ENCODE assay signal across 9 cellular contexts in the genomic region with DNA sequence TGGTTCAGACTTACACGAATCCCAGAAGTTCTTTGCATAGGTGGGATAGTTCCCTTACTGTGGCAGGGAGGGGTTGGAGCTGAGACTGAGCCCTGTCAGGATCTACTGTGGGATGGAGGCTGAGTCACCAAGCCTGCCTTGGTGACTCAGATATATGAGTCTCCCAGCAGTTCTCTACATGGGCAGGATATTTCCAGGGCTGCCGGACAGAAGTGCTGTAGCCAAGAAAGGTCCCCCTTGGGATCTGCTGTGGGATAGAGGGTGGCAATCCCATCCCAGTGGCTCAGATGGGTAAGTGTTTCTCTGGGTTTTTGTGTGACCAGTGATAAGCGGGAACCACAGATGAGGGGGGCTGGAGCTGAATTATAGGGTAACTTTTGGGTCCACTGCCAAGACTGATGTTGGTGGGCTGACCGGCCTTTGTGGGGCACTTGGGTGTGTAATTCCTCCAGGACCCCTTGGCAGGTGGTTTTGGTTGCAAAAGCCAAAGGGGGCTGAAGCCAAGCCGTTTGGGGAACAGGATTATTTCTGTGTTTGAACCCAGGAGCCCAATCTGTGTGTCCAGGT. TPM values are rescaled to one million over a fixed set of nuclear protein-coding genes. Genes with fewer than 3 reads are reported as not detected.
DNase-seq lines count a peak whose midpoint lies in the region; ATAC-seq and TF ChIP-seq lines count a peak whose summit lies in the region.
"Had no signal": no experiment of that assay in that cellular context is flagged by ENCODE, and none has a peak within 500 bp of the region (broad histone marks: within the 10 kb centered on the region; RNA-seq: fewer than 3 reads in every experiment).

No MANE protein-coding gene starts in this region.

- H3K36me3 ChIP-seq in smooth muscle cell (ENCODE audit: low read depth) = no peaks in the 10 kb centered on the region

- H3K27ac ChIP-seq in smooth muscle cell (ENCODE audit: low read depth) = peak overlapping the region; percentile 97

- ATAC-seq in SK-N-SH treated with all-trans-retinoic acid at 6 μM for 48 hours = peak; percentile 97
- ATAC-seq: effector memory CD8-positive, alpha-beta T cell had no signal

- H3K79me2 ChIP-seq in smooth muscle cell (ENCODE audit: low read depth) = peaks cover 61% of the 10 kb centered on the region

- TF ChIP-seq CTCF in fibroblast of villous mesenchyme (IDR thresholded peaks at IDR 0.05; ENCODE audit: insufficient read depth, low read depth, low read length) (no peak), smooth muscle cell (IDR thresholded peaks at IDR 0.05; ENCODE audit: borderline replicate concordance, insufficient read depth, poor library complexity, severe bottlenecking) (no peak)

- H3K9ac ChIP-seq in smooth muscle cell (ENCODE audit: low read depth) = no peak overlapping the region

- 56% methylated on average over 5 of the region's 5 CpGs for WGBS in smooth muscle cell (ENCODE audit: low lambda C conversion rate)

- no peaks in the 10 kb centered on the region for H3K9me3 ChIP-seq in smooth muscle cell (replicated peaks; ENCODE audit: low read depth)

- H3K4me3 ChIP-seq in fibroblast of villous mesenchyme (ENCODE audit: low read depth, low read length) (no peak overlapping the region), smooth muscle cell (peak overlapping the region; percentile 39)

- DNase-seq in HCEC 1CT (peak; percentile 88), fibroblast of villous mesenchyme (ENCODE audit: low read depth) (peak; percentile 61), smooth muscle cell (lab: John Stamatoyannopoulos, UW; ENCODE audit: unreplicated experiment) (peak; percentile 5), T-helper 1 cell (no peak), NCI-H526 treated with DMSO at 0.1 percent for 48 hours (lab: John Stamatoyannopoulos, UW) (no peak), NCI-H2171 (lab: John Stamatoyannopoulos, UW) (no peak)
- DNase-seq: effector memory CD8-positive, alpha-beta T cell; midbrain had no signal

- no peaks in the 10 kb centered on the region for H4K20me1 ChIP-seq in smooth muscle cell (ENCODE audit: low read depth)

- H3K27me3 ChIP-seq in smooth muscle cell (ENCODE audit: low read depth) = no peaks in the 10 kb centered on the region

- H3K4me1 ChIP-seq in smooth muscle cell (ENCODE audit: low read depth) = peaks cover 28% of the 10 kb centered on the region

- peak overlapping the region; percentile 81 for H3K4me2 ChIP-seq in smooth muscle cell

- H2AFZ ChIP-seq in smooth muscle cell (ENCODE audit: low read depth) = no peak overlapping the region

- peaks cover 10% of the 10 kb centered on the region for H3F3A ChIP-seq in smooth muscle cell (ENCODE audit: low read depth)

TF ChIP-seq in SK-N-SH treated with all-trans-retinoic acid at 6 μM for 48 hours, 23 proteins besides CTCF, POLR2A, EP300 and RAD21:
- no peak for TF ChIP-seq ESRRG (CRISPR knock-in tag; IDR thresholded peaks at IDR 0.05)
- TF ChIP-seq ZFP3 (CRISPR knock-in tag; IDR thresholded peaks at IDR 0.05) = no peak
- TF ChIP-seq BACH2 (CRISPR knock-in tag; IDR thresholded peaks at IDR 0.05; ENCODE audit: borderline replicate concordance) = no peak
- no peak for TF ChIP-seq ISL1 (CRISPR knock-in tag; IDR thresholded peaks at IDR 0.05)
- TF ChIP-seq, protein P1, sequence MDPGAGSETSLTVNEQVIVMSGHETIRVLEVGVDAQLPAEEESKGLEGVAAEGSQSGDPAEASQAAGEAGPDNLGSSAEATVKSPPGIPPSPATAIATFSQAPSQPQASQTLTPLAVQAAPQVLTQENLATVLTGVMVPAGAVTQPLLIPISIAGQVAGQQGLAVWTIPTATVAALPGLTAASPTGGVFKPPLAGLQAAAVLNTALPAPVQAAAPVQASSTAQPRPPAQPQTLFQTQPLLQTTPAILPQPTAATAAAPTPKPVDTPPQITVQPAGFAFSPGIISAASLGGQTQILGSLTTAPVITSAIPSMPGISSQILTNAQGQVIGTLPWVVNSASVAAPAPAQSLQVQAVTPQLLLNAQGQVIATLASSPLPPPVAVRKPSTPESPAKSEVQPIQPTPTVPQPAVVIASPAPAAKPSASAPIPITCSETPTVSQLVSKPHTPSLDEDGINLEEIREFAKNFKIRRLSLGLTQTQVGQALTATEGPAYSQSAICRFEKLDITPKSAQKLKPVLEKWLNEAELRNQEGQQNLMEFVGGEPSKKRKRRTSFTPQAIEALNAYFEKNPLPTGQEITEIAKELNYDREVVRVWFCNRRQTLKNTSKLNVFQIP (CRISPR knock-in tag; IDR thresholded peaks at IDR 0.05; ENCODE audit: borderline replicate concordance, low read depth) = no peak
- TF ChIP-seq, protein P2, sequence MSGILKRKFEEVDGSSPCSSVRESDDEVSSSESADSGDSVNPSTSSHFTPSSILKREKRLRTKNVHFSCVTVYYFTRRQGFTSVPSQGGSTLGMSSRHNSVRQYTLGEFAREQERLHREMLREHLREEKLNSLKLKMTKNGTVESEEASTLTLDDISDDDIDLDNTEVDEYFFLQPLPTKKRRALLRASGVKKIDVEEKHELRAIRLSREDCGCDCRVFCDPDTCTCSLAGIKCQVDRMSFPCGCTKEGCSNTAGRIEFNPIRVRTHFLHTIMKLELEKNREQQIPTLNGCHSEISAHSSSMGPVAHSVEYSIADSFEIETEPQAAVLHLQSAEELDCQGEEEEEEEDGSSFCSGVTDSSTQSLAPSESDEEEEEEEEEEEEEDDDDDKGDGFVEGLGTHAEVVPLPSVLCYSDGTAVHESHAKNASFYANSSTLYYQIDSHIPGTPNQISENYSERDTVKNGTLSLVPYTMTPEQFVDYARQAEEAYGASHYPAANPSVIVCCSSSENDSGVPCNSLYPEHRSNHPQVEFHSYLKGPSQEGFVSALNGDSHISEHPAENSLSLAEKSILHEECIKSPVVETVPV (CRISPR knock-in tag; IDR thresholded peaks at IDR 0.05) = no peak
- TF ChIP-seq RARB (CRISPR knock-in tag; IDR thresholded peaks at IDR 0.05) = no peak
- no peak for TF ChIP-seq GLIS3 (CRISPR knock-in tag; IDR thresholded peaks at IDR 0.05)
- TF ChIP-seq, protein P3, sequence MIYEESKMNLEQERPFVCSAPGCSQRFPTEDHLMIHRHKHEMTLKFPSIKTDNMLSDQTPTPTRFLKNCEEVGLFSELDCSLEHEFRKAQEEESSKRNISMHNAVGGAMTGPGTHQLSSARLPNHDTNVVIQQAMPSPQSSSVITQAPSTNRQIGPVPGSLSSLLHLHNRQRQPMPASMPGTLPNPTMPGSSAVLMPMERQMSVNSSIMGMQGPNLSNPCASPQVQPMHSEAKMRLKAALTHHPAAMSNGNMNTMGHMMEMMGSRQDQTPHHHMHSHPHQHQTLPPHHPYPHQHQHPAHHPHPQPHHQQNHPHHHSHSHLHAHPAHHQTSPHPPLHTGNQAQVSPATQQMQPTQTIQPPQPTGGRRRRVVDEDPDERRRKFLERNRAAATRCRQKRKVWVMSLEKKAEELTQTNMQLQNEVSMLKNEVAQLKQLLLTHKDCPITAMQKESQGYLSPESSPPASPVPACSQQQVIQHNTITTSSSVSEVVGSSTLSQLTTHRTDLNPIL (CRISPR knock-in tag; IDR thresholded peaks at IDR 0.05; ENCODE audit: low read depth) = no peak
- TF ChIP-seq ZNF8 (CRISPR knock-in tag; IDR thresholded peaks at IDR 0.05) = no peak
- TF ChIP-seq SNAI2 (CRISPR knock-in tag; IDR thresholded peaks at IDR 0.05) = no peak
- TF ChIP-seq ZNF565 (CRISPR knock-in tag; conservative IDR thresholded peaks at IDR 0.05; ENCODE audit: low read depth) = no peak
- no peak for TF ChIP-seq TOX (CRISPR knock-in tag; IDR thresholded peaks at IDR 0.05; ENCODE audit: borderline replicate concordance)
- TF ChIP-seq ZNF70 (CRISPR knock-in tag; IDR thresholded peaks at IDR 0.05) = no peak
- TF ChIP-seq, protein P4, sequence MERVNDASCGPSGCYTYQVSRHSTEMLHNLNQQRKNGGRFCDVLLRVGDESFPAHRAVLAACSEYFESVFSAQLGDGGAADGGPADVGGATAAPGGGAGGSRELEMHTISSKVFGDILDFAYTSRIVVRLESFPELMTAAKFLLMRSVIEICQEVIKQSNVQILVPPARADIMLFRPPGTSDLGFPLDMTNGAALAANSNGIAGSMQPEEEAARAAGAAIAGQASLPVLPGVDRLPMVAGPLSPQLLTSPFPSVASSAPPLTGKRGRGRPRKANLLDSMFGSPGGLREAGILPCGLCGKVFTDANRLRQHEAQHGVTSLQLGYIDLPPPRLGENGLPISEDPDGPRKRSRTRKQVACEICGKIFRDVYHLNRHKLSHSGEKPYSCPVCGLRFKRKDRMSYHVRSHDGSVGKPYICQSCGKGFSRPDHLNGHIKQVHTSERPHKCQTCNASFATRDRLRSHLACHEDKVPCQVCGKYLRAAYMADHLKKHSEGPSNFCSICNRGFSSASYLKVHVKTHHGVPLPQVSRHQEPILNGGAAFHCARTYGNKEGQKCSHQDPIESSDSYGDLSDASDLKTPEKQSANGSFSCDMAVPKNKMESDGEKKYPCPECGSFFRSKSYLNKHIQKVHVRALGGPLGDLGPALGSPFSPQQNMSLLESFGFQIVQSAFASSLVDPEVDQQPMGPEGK (CRISPR knock-in tag; IDR thresholded peaks at IDR 0.05; ENCODE audit: borderline replicate concordance) = no peak
- TF ChIP-seq TCF4 (CRISPR knock-in tag; IDR thresholded peaks at IDR 0.05; ENCODE audit: borderline replicate concordance) = no peak
- no peak for TF ChIP-seq ARNTL (CRISPR knock-in tag; IDR thresholded peaks at IDR 0.05; ENCODE audit: borderline replicate concordance, low read depth)

RNA-seq across cellular contexts. Expression of a gene that starts 18.7 kb away (rescaled TPM):
- total RNA-seq in fibroblast of villous mesenchyme (13.0 and 14.5 TPM in 2 replicates), smooth muscle cell (110 and 145 TPM in 2 replicates)
- 55.7 and 98.1 TPM in 2 replicates for polyA plus RNA-seq in smooth muscle cell

RNA-seq across cellular contexts. Expression of a gene that starts 18.9 kb away (rescaled TPM):
- 55.7 and 91.1 TPM in 2 replicates for total RNA-seq in fibroblast of villous mesenchyme
- total RNA-seq in smooth muscle cell = 236 and 262 TPM in 2 replicates
- 195 and 248 TPM in 2 replicates for polyA plus RNA-seq in smooth muscle cell

Comparison
In these comparisons a context has a peak if more than half of its experiments do, and no peak if none do; other contexts are left out.
1. DNase-seq: peak in HCEC 1CT (single experiment), fibroblast of villous mesenchyme (single experiment) and smooth muscle cell (single experiment); none in T-helper 1 cell (0 of 5), NCI-H526 treated with DMSO at 0.1 percent for 48 hours (single experiment) and NCI-H2171 (single experiment).